36 cellular contexts compared by ENCODE assay signal in genomic region chr11:108645956-108646355, GRCh38.
"Had no signal": no experiment of that assay in that cellular context is flagged by ENCODE, and none has a peak within 500 bp of the region (broad histone marks: within the 10 kb centered on the region; RNA-seq: fewer than 3 reads in every experiment).

No MANE protein-coding gene starts in this region.

- DNase-seq: Karpas-422, Kasumi-1, MG63, MM.1S, MV-4-11, NCI-H1048, NCI-H1092, NCI-H1092 treated with DMSO at 0.1 percent for 48 hours, NCI-H1105, NCI-H1105 treated with DMSO at 0.1 percent for 48 hours, NCI-H1417, NCI-H1417 treated with DMSO at 0.1 percent for 48 hours, NCI-H1436, NCI-H1436 treated with DMSO at 0.1 percent for 48 hours, NCI-H146, NCI-H1694, NCI-H1694 treated with DMSO at 0.1 percent for 48 hours, NCI-H187, NCI-H187 treated with DMSO at 0.1 percent for 48 hours, NCI-H1930, NCI-H2029, NCI-H2029 treated with DMSO at 0.1 percent for 48 hours, NCI-H2081, NCI-H2081 treated with DMSO at 0.1 percent for 48 hours, NCI-H2107, NCI-H2171, NCI-H2171 treated with DMSO at 0.1 percent for 48 hours, NCI-H2227 treated with DMSO at 0.1 percent for 48 hours, NCI-H226, NCI-H345, NCI-H446, NCI-H446 treated with DMSO at 0.1 percent for 48 hours, NCI-H510A, NCI-H510A treated with DMSO at 0.1 percent for 48 hours, NCI-H524 had no signal

- H3K27me3 ChIP-seq: MG63 had no signal

- H3K36me3 ChIP-seq: MG63 had no signal

- H3K4me3 ChIP-seq: MG63 had no signal

- H3K4me2 ChIP-seq: KMS-11 had no signal

- H3K27ac ChIP-seq: KMS-11 had no signal
